In genomic region chr1:155082941-155083541, GRCh38 we compare ENCODE assay signal across 15 cellular contexts. TPM values are rescaled to one million over a fixed set of nuclear protein-coding genes. Genes with fewer than 3 reads are reported as not detected.
DNase-seq lines count a peak whose midpoint lies in the region; ATAC-seq and TF ChIP-seq lines count a peak whose summit lies in the region.
"Had no signal": no experiment of that assay in that cellular context is flagged by ENCODE, and none has a peak within 500 bp of the region (broad histone marks: within the 10 kb centered on the region; RNA-seq: fewer than 3 reads in every experiment).

No MANE protein-coding gene starts in this region.

- POLR2A ChIA-PET in HEK293 (lab: Yijun Ruan, JAX): interaction anchor here (0.7 kb wide), 1 partner anchor 1456 kb away, joined by 5 read pairs; the partner anchor contains the start of gene S100A13
- POLR2A ChIA-PET in naive thymus-derived CD4-positive, alpha-beta T cell (lab: Charles Lee): interaction anchor here (1.0 to 4.4 kb wide), 3 partner anchors 11 to 24 kb away, joined by 3 to 51 read pairs (median 3); partner anchors contain the start of gene EFNA4

- H3K27me3 Mint-ChIP-seq in naive thymus-derived CD4-positive, alpha-beta T cell: peaks cover 17 to 52% (median 31%) of the 10 kb centered on the region in 5 donors

- no peak overlapping the region for H4K5ac ChIP-seq in mesendoderm (ENCODE audit: low read length)

- no peaks in the 10 kb centered on the region for H3K79me1 ChIP-seq in mesendoderm (ENCODE audit: low read length)

- H3K4me3 Mint-ChIP-seq in naive thymus-derived CD4-positive, alpha-beta T cell: peak overlapping the region in 9 of 10 donors; percentile 60 to 90 (median 70)

- H3K4ac ChIP-seq in mesendoderm (ENCODE audit: low read depth, low read length): no peak overlapping the region

- H3K23ac ChIP-seq in mesendoderm (ENCODE audit: low read length): no peak overlapping the region

- H3K4me1 Mint-ChIP-seq in naive thymus-derived CD4-positive, alpha-beta T cell: peaks cover 30 to 55% (median 50%) of the 10 kb centered on the region in 7 donors

- WGBS in mesendoderm (ENCODE audit: extremely low coverage, insufficient coverage, low lambda C conversion rate): no CpG with 5 or more reads among the region's 8 CpGs

- no peak overlapping the region for H3K18ac ChIP-seq in mesendoderm (ENCODE audit: low read length)

- no peak overlapping the region for H3K9ac ChIP-seq in mesendoderm (ENCODE audit: low read length)

- H3K56ac ChIP-seq in mesendoderm (ENCODE audit: low read length): no peak overlapping the region

- H3K4me3 ChIP-seq in HEK293 (ENCODE audit: low read depth, low read length) (no peak overlapping the region), coronary artery (peak overlapping the region; percentile 68), mesendoderm (ENCODE audit: low read length) (no peak overlapping the region)
- H3K4me3 ChIP-seq in naive thymus-derived CD4-positive, alpha-beta T cell (ENCODE audit: low read length): no peak overlapping the region
- H3K4me3 ChIP-seq: left lung had no signal

- H4K8ac ChIP-seq in mesendoderm (ENCODE audit: low read depth, low read length): no peak overlapping the region

- TF ChIP-seq CTCF in 22Rv1 (IDR thresholded peaks at IDR 0.05): no peak
- TF ChIP-seq CTCF in HEK293 (tag by site-specific recombination; IDR thresholded peaks at IDR 0.05): no peak
- no peak for TF ChIP-seq CTCF in coronary artery (IDR thresholded peaks at IDR 0.05)

- no peak overlapping the region for H2AK5ac ChIP-seq in mesendoderm (ENCODE audit: low read length)

- peaks cover 0 to 4% (median 0%) of the 10 kb centered on the region in 5 donors for H3K36me3 Mint-ChIP-seq in naive thymus-derived CD4-positive, alpha-beta T cell

- H3K27ac Mint-ChIP-seq in naive thymus-derived CD4-positive, alpha-beta T cell: no peak overlapping the region
- H3K27ac Mint-ChIP-seq: activated CD4-positive, alpha-beta T cell treated with anti-CD3 and anti-CD28 coated beads for 36 hours had no signal

- H2BK120ac ChIP-seq in mesendoderm (ENCODE audit: low read depth, low read length): no peak overlapping the region

- H3K79me2 ChIP-seq in mesendoderm (ENCODE audit: control insufficient read depth, insufficient read depth, low read length): no peaks in the 10 kb centered on the region

- no peak for ATAC-seq in naive thymus-derived CD4-positive, alpha-beta T cell
- ATAC-seq in HG03521 (IDR thresholded peaks at IDR 0.05; ENCODE audit: unreplicated experiment): no peak
- ATAC-seq: activated CD4-positive, alpha-beta T cell treated with anti-CD3 and anti-CD28 coated beads for 36 hours; left lung; pancreas had no signal

- H2BK5ac ChIP-seq in mesendoderm (ENCODE audit: low read length): no peak overlapping the region

- no peak for DNase-seq in coronary artery (ENCODE audit: low spot score)
- DNase-seq in naive thymus-derived CD4-positive, alpha-beta T cell: no peak
- no peak for DNase-seq in T-helper 1 cell
- DNase-seq in mesendoderm: no peak
- DNase-seq in foreskin melanocyte: no peak
- DNase-seq: MM.1S, NCI-H2227 treated with DMSO at 0.1 percent for 48 hours, SW 1271 had no signal

- CTCF ChIA-PET in HEK293 (lab: Yijun Ruan, JAX): interaction anchor here (0.5 to 4.5 kb wide), 6 partner anchors 10 to 84 kb away, joined by 3 to 117 read pairs (median 34); partner anchors contain the start of gene EFNA4
- CTCF ChIA-PET in naive thymus-derived CD4-positive, alpha-beta T cell (lab: Charles Lee): interaction anchor here (1.0 to 4.7 kb wide), 3 partner anchors 9 to 21 kb away, joined by 3 to 131 read pairs (median 25); partner anchors contain the start of gene EFNA4

- intact Hi-C loops in naive thymus-derived CD4-positive, alpha-beta T cell (cut with micrococcal nuclease): loop anchor here (5.0 to 10.0 kb wide), 3 partner anchors 54 to 608 kb away; partner anchors contain the start of genes PBXIP1 (in 1 of the 2) and SLC50A1 (in 1 of the 2)

- H3K4me1 ChIP-seq in HEK293 (ENCODE audit: control insufficient read depth, insufficient read depth, low read length) (peaks cover 16% of the 10 kb centered on the region), mesendoderm (ENCODE audit: control insufficient read depth, low read depth, low read length) (no peaks in the 10 kb centered on the region)
- H3K4me1 ChIP-seq in naive thymus-derived CD4-positive, alpha-beta T cell (ENCODE audit: control insufficient read depth in 2 of 2, insufficient read depth in 2 of 2, low read length in 2 of 2): peaks cover 61 to 63% of the 10 kb centered on the region in 2 donors

- no peaks in the 10 kb centered on the region for H3K9me3 ChIP-seq in HEK293 (ENCODE audit: control insufficient read depth, insufficient read depth, low read depth, low read length)
- H3K9me3 ChIP-seq in naive thymus-derived CD4-positive, alpha-beta T cell (ENCODE audit: control insufficient read depth in 2 of 3, low read length in 3 of 3): no peaks in the 10 kb centered on the region
- H3K9me3 ChIP-seq: left lung, pancreas, upper lobe of left lung had no signal

- H2BK15ac ChIP-seq in mesendoderm (replicated peaks; ENCODE audit: low read depth): no peak overlapping the region

- H3K36me3 ChIP-seq in HEK293 (ENCODE audit: control insufficient read depth in 2 of 2, insufficient read depth in 1 of 2, low read length in 2 of 2): no peaks in the 10 kb centered on the region
- H3K36me3 ChIP-seq in naive thymus-derived CD4-positive, alpha-beta T cell (ENCODE audit: control insufficient read depth in 2 of 3, insufficient read depth in 3 of 3, low read length in 3 of 3): no peaks in the 10 kb centered on the region
- no peaks in the 10 kb centered on the region for H3K36me3 ChIP-seq in mesendoderm (ENCODE audit: control insufficient read depth, insufficient read depth, low read length)
- H3K36me3 ChIP-seq: left lung, pancreas, upper lobe of left lung had no signal

- H3K27me3 ChIP-seq in naive thymus-derived CD4-positive, alpha-beta T cell (ENCODE audit: control insufficient read depth in 2 of 2, insufficient read depth in 2 of 2, low read length in 2 of 2): peaks cover 28 to 31% of the 10 kb centered on the region in 2 donors
- peaks cover 41% of the 10 kb centered on the region for H3K27me3 ChIP-seq in mesendoderm (ENCODE audit: insufficient read depth, low read length, poor library complexity)

- no peak overlapping the region for H3K4me2 ChIP-seq in mesendoderm (ENCODE audit: low read length)

- peak overlapping the region; percentile 98 for H3K27ac ChIP-seq in 22Rv1
- no peak overlapping the region for H3K27ac ChIP-seq in HEK293 (ENCODE audit: extremely low read depth, low read depth, low read length)
- no peak overlapping the region for H3K27ac ChIP-seq in coronary artery
- no peak overlapping the region for H3K27ac ChIP-seq in naive thymus-derived CD4-positive, alpha-beta T cell (ENCODE audit: low read depth, low read length)
- H3K27ac ChIP-seq in mesendoderm (ENCODE audit: low read depth, low read length): no peak overlapping the region
- H3K27ac ChIP-seq: left lung, pancreas, upper lobe of left lung had no signal

- H3K9me3 Mint-ChIP-seq in naive thymus-derived CD4-positive, alpha-beta T cell: peaks cover 0 to 4% (median 0%) of the 10 kb centered on the region in 11 donors

TF ChIP-seq in HEK293, 187 proteins besides CTCF, POLR2A, EP300 and RAD21:
- TF ChIP-seq ZFP41 (tag by site-specific recombination; IDR thresholded peaks at IDR 0.05; ENCODE audit: borderline replicate concordance) (no peak), SP3 (tag by site-specific recombination; IDR thresholded peaks at IDR 0.05) (peak; percentile 25; the same call in 1 of the 2 replicates), SCRT2 (tag by site-specific recombination; IDR thresholded peaks at IDR 0.05) (peak; percentile 58; the same call in 1 of the 2 replicates), KLF1 (tag by site-specific recombination; IDR thresholded peaks at IDR 0.05) (peak; percentile 96), ZNF692 (tag by site-specific recombination; IDR thresholded peaks at IDR 0.05) (no peak)
TF ChIP-seq in HEK293: peak in this region for 3.

RNA-seq across cellular contexts. Expression of gene EFNA3, which starts 4.4 kb away (rescaled TPM):
- total RNA-seq in naive thymus-derived CD4-positive, alpha-beta T cell: 1 to 10 TPM in 4 of 5 experiments, under 1 TPM in 1; 0.42 to 4.0 (median 2.7) TPM
- polyA plus RNA-seq in naive thymus-derived CD4-positive, alpha-beta T cell: under 1 TPM; 0.51 to 0.72 TPM
- polyA plus RNA-seq in mesendoderm (2013, experiment 1 of 2): 11.2 TPM
- 10.3 TPM for polyA plus RNA-seq in mesendoderm (2013, experiment 2 of 2)

RNA-seq across cellular contexts. Expression of gene EFNA4, which starts 19.5 kb away (rescaled TPM):
- 1 to 10 TPM; 3.9 to 9.4 (median 7.7) TPM for total RNA-seq in naive thymus-derived CD4-positive, alpha-beta T cell
- polyA plus RNA-seq in naive thymus-derived CD4-positive, alpha-beta T cell: 1 to 10 TPM; 2.1 to 3.9 TPM
- polyA plus RNA-seq in mesendoderm (2013, experiment 1 of 2): 16.0 TPM
- 14.9 TPM for polyA plus RNA-seq in mesendoderm (2013, experiment 2 of 2)

RNA-seq across cellular contexts. Expression of gene ADAM15, which starts 31.9 kb away (rescaled TPM):
- total RNA-seq in naive thymus-derived CD4-positive, alpha-beta T cell: 10 to 100 TPM; 16.9 to 53.7 (median 28.8) TPM
- polyA plus RNA-seq in naive thymus-derived CD4-positive, alpha-beta T cell: 1 to 10 TPM; 5.8 to 8.5 TPM
- 12.2 TPM for polyA plus RNA-seq in mesendoderm (2013, experiment 1 of 2)
- polyA plus RNA-seq in mesendoderm (2013, experiment 2 of 2): 12.2 TPM

RNA-seq across cellular contexts. Expression of gene EFNA1, which starts 44.6 kb away (rescaled TPM):
- total RNA-seq in naive thymus-derived CD4-positive, alpha-beta T cell: 1 to 10 TPM in 4 of 5 experiments, not detected in 1; 4.0 to 7.3 (median 5.6) TPM
- polyA plus RNA-seq in naive thymus-derived CD4-positive, alpha-beta T cell: 10 to 100 TPM; 11.1 to 16.8 TPM
- polyA plus RNA-seq in mesendoderm (2013, experiment 1 of 2): 2.2 TPM
- 1.9 TPM for polyA plus RNA-seq in mesendoderm (2013, experiment 2 of 2)

RNA-seq across cellular contexts. Expression of gene DCST1, which starts 49.4 kb away (rescaled TPM):
- under 1 TPM in 3 of 5 experiments, not detected in 2; 0.19 to 0.78 (median 0.42) TPM for total RNA-seq in naive thymus-derived CD4-positive, alpha-beta T cell
- polyA plus RNA-seq in naive thymus-derived CD4-positive, alpha-beta T cell: not detected
- polyA plus RNA-seq in mesendoderm (2013, experiment 1 of 2): not detected
- not detected for polyA plus RNA-seq in mesendoderm (2013, experiment 2 of 2)
- total RNA-seq: activated CD4-positive, alpha-beta T cell treated with anti-CD3 and anti-CD28 coated beads for 36 hours; left lung had no signal
- polyA plus RNA-seq: pancreas had no signal
